18 cellular contexts compared by ENCODE assay signal in the genomic region with DNA sequence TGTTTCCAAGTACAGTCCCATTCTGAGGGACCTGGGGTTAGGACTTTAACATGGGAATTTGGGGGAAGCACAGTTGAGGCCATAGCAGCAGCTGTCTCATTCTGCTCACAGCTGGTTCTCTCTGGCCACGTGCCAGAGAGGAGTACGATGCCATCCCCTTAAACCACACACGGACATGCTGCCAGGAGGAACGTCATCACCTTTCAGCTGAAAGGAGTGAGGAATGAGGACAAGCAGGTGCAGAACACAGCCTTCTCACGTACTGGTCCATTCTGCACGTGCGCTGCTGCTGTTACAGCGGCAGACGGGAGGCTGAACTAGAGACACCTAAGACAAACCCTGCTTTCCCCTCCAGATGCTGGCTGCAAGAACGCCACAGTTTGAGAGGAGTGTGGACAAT. TPM values are rescaled to one million over a fixed set of nuclear protein-coding genes. Genes with fewer than 3 reads are reported as not detected.
DNase-seq lines count a peak whose midpoint lies in the region; TF ChIP-seq lines count a peak whose summit lies in the region.
"Had no signal": no experiment of that assay in that cellular context is flagged by ENCODE, and none has a peak within 500 bp of the region (broad histone marks: within the 10 kb centered on the region; RNA-seq: fewer than 3 reads in every experiment).

No MANE protein-coding gene starts in this region.

- H3K4me1 ChIP-seq in breast epithelium (no peaks in the 10 kb centered on the region), transverse colon (peaks cover 23 to 60% (median 34%) of the 10 kb centered on the region in 4 donors), MM.1S (ENCODE audit: low read length) (peaks cover 14% of the 10 kb centered on the region)

- no peak overlapping the region for H3K4me3 ChIP-seq in breast epithelium
- no peak overlapping the region for H3K4me3 ChIP-seq in transverse colon
- no peak overlapping the region for H3K4me3 ChIP-seq in MM.1S (ENCODE audit: low read length)
- H3K4me3 ChIP-seq: GM12878, SK-N-MC, testis had no signal

- H3K9ac ChIP-seq in MM.1S (ENCODE audit: low read length): no peak overlapping the region

- H3K36me3 Mint-ChIP-seq in MCF 10A (ENCODE audit: insufficient read depth, unreplicated experiment): peaks cover 43% of the 10 kb centered on the region
- H3K36me3 Mint-ChIP-seq in brain: peaks cover 5% of the 10 kb centered on the region

- TF ChIP-seq CTCF in MCF 10A (IDR thresholded peaks at IDR 0.05; ENCODE audit: unreplicated experiment): no peak
- TF ChIP-seq CTCF in breast epithelium (IDR thresholded peaks at IDR 0.05): no peak
- no peak for TF ChIP-seq CTCF in brain (conservative IDR thresholded peaks at IDR 0.05)
- TF ChIP-seq CTCF in transverse colon (IDR thresholded peaks at IDR 0.05): no peak
- TF ChIP-seq CTCF in MM.1S (IDR thresholded peaks at IDR 0.05; ENCODE audit: low read length): no peak

- H3K9me2 ChIP-seq in MM.1S (replicated peaks; ENCODE audit: insufficient read depth, low read length): no peaks in the 10 kb centered on the region

- TF ChIP-seq POLR2A in breast epithelium (IDR thresholded peaks at IDR 0.05) (no peak), transverse colon (IDR thresholded peaks at IDR 0.05) (no peak)

- H3K27me3 ChIP-seq in breast epithelium (no peaks in the 10 kb centered on the region), transverse colon (no peaks in the 10 kb centered on the region), MM.1S (replicated peaks; ENCODE audit: insufficient read depth, low read length) (no peaks in the 10 kb centered on the region)
- H3K27me3 ChIP-seq: testis had no signal

- BruUV-seq in MCF 10A (replicated peaks; lab: Mats Ljungman, UMichigan): no TSS peak

- TF ChIP-seq EP300 in transverse colon (IDR thresholded peaks at IDR 0.05; ENCODE audit: low read depth): no peak

- in situ Hi-C loops in transverse colon (cut with MboI; ENCODE audit: low pct_ligation_motif_present in 1 of 4, low pct_unique_long_range_greater_than_20kb in 1 of 4, low sequenced_read_pairs in 3 of 4): loop anchor here in 3 of 4 donors (10.0 to 25.0 kb wide), 3 partner anchors 127 to 277 kb away; no protein-coding TSS in a partner anchor

- H4K20me1 ChIP-seq in MM.1S (ENCODE audit: insufficient read depth, low read length): no peaks in the 10 kb centered on the region

- peak overlapping the region; percentile 66 for H3K27ac Mint-ChIP-seq in MCF 10A (ENCODE audit: low read depth, unreplicated experiment)
- H3K27ac Mint-ChIP-seq in brain: peak overlapping the region in 4 of 5 experiments; percentile 27 to 66 (median 53)
- H3K27ac Mint-ChIP-seq: activated CD8-positive, alpha-beta memory T cell treated with anti-CD3 and anti-CD28 coated beads, Interleukin-2, amount 10 ng/mL, durations not matched to agents 7 days and 5 days; activated naive CD4-positive, alpha-beta T cell treated with anti-CD3 and anti-CD28 coated beads, Interleukin-2, amount 10 ng/mL, durations not matched to agents 7 days and 5 days; endodermal cell; immature natural killer cell had no signal

- H3K27ac ChIP-seq in breast epithelium: no peak overlapping the region
- peak overlapping the region; percentile 55 to 81 (median 66) for H3K27ac ChIP-seq in transverse colon
- H3K27ac ChIP-seq in MM.1S (ENCODE audit: low read length): no peak overlapping the region
- H3K27ac ChIP-seq: SK-N-MC, testis, VCaP had no signal

- H3K9me3 Mint-ChIP-seq in MCF 10A (ENCODE audit: unreplicated experiment): no peaks in the 10 kb centered on the region
- peaks cover 0 to 6% (median 0%) of the 10 kb centered on the region in 5 experiments for H3K9me3 Mint-ChIP-seq in brain
- H3K9me3 Mint-ChIP-seq: activated naive CD4-positive, alpha-beta T cell treated with anti-CD3 and anti-CD28 coated beads, Interleukin-2, amount 10 ng/mL, durations not matched to agents 7 days and 5 days; endodermal cell; immature natural killer cell had no signal

- DNase-seq in MCF 10A (ENCODE audit: unreplicated experiment) (peak; percentile 43), breast epithelium (ENCODE audit: low spot score in 2 of 2) (no peak), NCI-H2196 (lab: John Stamatoyannopoulos, UW; ENCODE audit: unreplicated experiment) (peak; percentile 94), transverse colon (no peak), MM.1S (no peak), posterior vena cava (ENCODE audit: low spot score) (no peak)
- DNase-seq in activated T-cell treated with anti-CD3 and anti-CD28 coated beads, Interleukin-2, amount 50 U/mL, for 1 hour: no peak
- DNase-seq: activated CD8-positive, alpha-beta memory T cell treated with anti-CD3 and anti-CD28 coated beads, Interleukin-2, amount 10 ng/mL, durations not matched to agents 7 days and 5 days; activated naive CD4-positive, alpha-beta T cell treated with anti-CD3 and anti-CD28 coated beads, Interleukin-2, amount 10 ng/mL, durations not matched to agents 7 days and 5 days; endodermal cell; foreskin melanocyte; immature natural killer cell; stimulated activated CD4-positive, alpha-beta T cell treated with anti-CD3 and anti-CD28 coated beads, Interleukin-15, amount 100 ng/mL, for 24 hours; testis had no signal

- H3K36me3 ChIP-seq in breast epithelium (no peaks in the 10 kb centered on the region), transverse colon (no peaks in the 10 kb centered on the region), MM.1S (replicated peaks; ENCODE audit: insufficient read depth, low read length) (no peaks in the 10 kb centered on the region)

- CTCF ChIA-PET in MCF 10A (lab: Yijun Ruan, JAX): interaction anchor here (0.6 to 3.8 kb wide), 4 partner anchors 21 to 272 kb away, joined by 3 to 22 read pairs (median 6); no protein-coding TSS in a partner anchor

- H3K4me2 ChIP-seq in MM.1S (ENCODE audit: low read depth, low read length): no peak overlapping the region

- H3K4me3 Mint-ChIP-seq in MCF 10A (ENCODE audit: unreplicated experiment) (no peak overlapping the region), brain (no peak overlapping the region)
- H3K4me3 Mint-ChIP-seq: activated CD8-positive, alpha-beta memory T cell treated with anti-CD3 and anti-CD28 coated beads, Interleukin-2, amount 10 ng/mL, durations not matched to agents 7 days and 5 days; activated naive CD4-positive, alpha-beta T cell treated with anti-CD3 and anti-CD28 coated beads, Interleukin-2, amount 10 ng/mL, durations not matched to agents 7 days and 5 days; endodermal cell; immature natural killer cell had no signal

- H2AFZ ChIP-seq in MM.1S (ENCODE audit: low read length): no peak overlapping the region

- intact Hi-C loops in MCF 10A (cut with micrococcal nuclease): no loop called here
- intact Hi-C loops in breast epithelium (cut with DNase I; ENCODE audit: low total_unique reads): no loop called here
- intact Hi-C loops in transverse colon (cut with DNase I; ENCODE audit: low total_unique reads): loop anchor here (5.0 kb wide), 1 partner anchor 132 kb away; no protein-coding TSS in a partner anchor
- intact Hi-C loops in posterior vena cava (cut with DNase I): no loop called here

- POLR2A ChIA-PET in MCF 10A (lab: Yijun Ruan, JAX): interaction anchor here (0.8 kb wide), 1 partner anchor 21 kb away, joined by 3 read pairs; no protein-coding TSS in a partner anchor

- H3K79me2 ChIP-seq in MM.1S (ENCODE audit: low read length): peaks cover 42% of the 10 kb centered on the region

- WGBS in transverse colon (ENCODE audit: low coverage in 1 of 2), 2 donors: 51 to 70% methylated on average over 2 to 10 of the region's 10 CpGs

- H3K4me1 Mint-ChIP-seq in MCF 10A (ENCODE audit: insufficient read depth, unreplicated experiment): peaks cover 19% of the 10 kb centered on the region
- peaks cover 45% of the 10 kb centered on the region for H3K4me1 Mint-ChIP-seq in brain

- H3F3A ChIP-seq in MM.1S (ENCODE audit: insufficient read depth, low read length): peaks cover 5% of the 10 kb centered on the region

- H3K9me3 ChIP-seq in breast epithelium: no peaks in the 10 kb centered on the region
- no peaks in the 10 kb centered on the region for H3K9me3 ChIP-seq in transverse colon
- H3K9me3 ChIP-seq in MM.1S (replicated peaks; ENCODE audit: insufficient read depth, low read length): no peaks in the 10 kb centered on the region
- H3K9me3 ChIP-seq: testis had no signal

- H3K27me3 Mint-ChIP-seq in MCF 10A (ENCODE audit: insufficient read depth, unreplicated experiment) (no peaks in the 10 kb centered on the region), brain (no peaks in the 10 kb centered on the region)
- H3K27me3 Mint-ChIP-seq: activated CD8-positive, alpha-beta memory T cell treated with anti-CD3 and anti-CD28 coated beads, Interleukin-2, amount 10 ng/mL, durations not matched to agents 7 days and 5 days; activated naive CD4-positive, alpha-beta T cell treated with anti-CD3 and anti-CD28 coated beads, Interleukin-2, amount 10 ng/mL, durations not matched to agents 7 days and 5 days had no signal

RNA-seq across cellular contexts. Expression of a gene that starts 33.5 kb away (rescaled TPM):
- total RNA-seq in MCF 10A (2022) (321 and 341 TPM in 2 replicates), breast epithelium (10 to 100 TPM; 39.8 to 68.8 (median 60.3) TPM), transverse colon (10 to 100 TPM; 36.2 to 75.2 (median 43.2) TPM), posterior vena cava (10 to 100 TPM; 51.7 to 67.6 TPM)
- polyA plus RNA-seq in brain (ENCODE audit: insufficient read depth, low read depth, low replicate concordance): 75.0 TPM

Comparison
In these comparisons a context has a peak if more than half of its experiments do, and no peak if none do; other contexts are left out.
1. DNase-seq: peak in MCF 10A (single experiment) and NCI-H2196 (single experiment); none in breast epithelium (0 of 2), transverse colon (single experiment), activated T-cell treated with anti-CD3 and anti-CD28 coated beads, Interleukin-2, amount 50 U/mL, for 1 hour (single experiment), MM.1S (single experiment) and posterior vena cava (single experiment).
2. H3K27ac ChIP-seq: peak in transverse colon (4 of 4); none in breast epithelium (0 of 2) and MM.1S (single experiment).